Comparison of ENCODE assay signal across 12 cellular contexts in genomic region chr16:14636951-14637240, GRCh38. TPM values are rescaled to one million over a fixed set of nuclear protein-coding genes. Genes with fewer than 3 reads are reported as not detected.
A peak's percentile ranks its signal among the peaks of the same experiment; 100 is the strongest.
DNase-seq lines count a peak whose midpoint lies in the region; ATAC-seq, FAIRE-seq and TF ChIP-seq lines count a peak whose summit lies in the region.
"Not testable (repeated sequence)": the region's sequence is repeated elsewhere in the genome, so short reads cannot be mapped to it uniquely, and the experiment has no call there.
"Had no signal": no experiment of that assay in that cellular context is flagged by ENCODE, and none has a peak within 500 bp of the region (broad histone marks: within the 10 kb centered on the region; RNA-seq: fewer than 3 reads in every experiment).

No MANE protein-coding gene starts in this region.

- H3K4me1 ChIP-seq in A549, result peaks cover 46% of the 10 kb centered on the region; the same call in 2 of the 3 replicates
- peaks cover 38% of the 10 kb centered on the region for H3K4me1 ChIP-seq in HUES48 (ENCODE audit: control insufficient read depth, insufficient read depth, low read length)
- H3K4me1 ChIP-seq in foreskin keratinocyte, result peaks cover 28% of the 10 kb centered on the region
- H3K4me1 ChIP-seq in HepG2 (ENCODE audit: insufficient read depth, low read length), result peaks cover 45% of the 10 kb centered on the region
- H3K4me1 ChIP-seq in upper lobe of left lung, result peaks cover 37 to 78% (median 49%) of the 10 kb centered on the region in 4 donors

- ATAC-seq in A549; foreskin keratinocyte; HepG2; upper lobe of left lung (ENCODE audit: low FRiP score in 2 of 2): not testable (repeated sequence)

- CTCF ChIA-PET in A549 (lab: Yijun Ruan, JAX); HepG2 (lab: Yijun Ruan, JAX; ENCODE audit: low intra/inter-chr PET ratio, low total read pairs): not testable (repeated sequence)

- not testable (repeated sequence) for TF ChIP-seq RAD21 in A549 (conservative IDR thresholded peaks at IDR 0.05 in 1 of 2, IDR thresholded peaks at IDR 0.05 in 1 of 2); HepG2 (CRISPR knock-in tag; IDR thresholded peaks at IDR 0.05)

- not testable (repeated sequence) for BruUV-seq in HepG2 (replicated peaks; lab: Mats Ljungman, UMichigan)

- peak overlapping the region; percentile 44 for H3K9ac ChIP-seq in HUES48 (ENCODE audit: low read depth, low read length)
- H3K9ac ChIP-seq in HepG2 (ENCODE audit: insufficient read depth, low read depth, low read length), result not testable (repeated sequence)

- not testable (repeated sequence) for TF ChIP-seq EP300 in A549 (IDR thresholded peaks at IDR 0.05); HepG2 (IDR thresholded peaks at IDR 0.05; ENCODE audit: low read depth in 2 of 2, low read length in 2 of 2); HepG2 (CRISPR knock-in tag; IDR thresholded peaks at IDR 0.05; ENCODE audit: borderline replicate concordance); upper lobe of left lung (IDR thresholded peaks at IDR 0.05)

- peaks cover 28% of the 10 kb centered on the region for H3K36me3 Mint-ChIP-seq in brain
- H3K36me3 Mint-ChIP-seq in progenitor cell of endocrine pancreas (ENCODE audit: insufficient read depth), result not testable (repeated sequence)

- POLR2A ChIA-PET in A549 (lab: Yijun Ruan, JAX); HepG2 (lab: Yijun Ruan, JAX): not testable (repeated sequence)

- H3K9me3 Mint-ChIP-seq in brain; progenitor cell of endocrine pancreas (ENCODE audit: low read depth): not testable (repeated sequence)

- not testable (repeated sequence) for H2AFZ ChIP-seq in HepG2 (ENCODE audit: low read length)

- not testable (repeated sequence) for H3K27me3 ChIP-seq in HUES48 (ENCODE audit: control insufficient read depth, insufficient read depth, low read length); foreskin keratinocyte; HepG2 (ENCODE audit: control insufficient read depth in 1 of 2, insufficient read depth in 2 of 2, low read length in 2 of 2); upper lobe of left lung

- H3K4me1 Mint-ChIP-seq in brain (peaks cover 47% of the 10 kb centered on the region), progenitor cell of endocrine pancreas (ENCODE audit: low read depth) (peaks cover 50% of the 10 kb centered on the region)

- not testable (repeated sequence) for DNase-seq in A549 (ENCODE audit: low read depth in 1 of 2, low spot score in 1 of 2); foreskin keratinocyte; HepG2 (ENCODE audit: low spot score); progenitor cell of endocrine pancreas (ENCODE audit: low spot score, unreplicated experiment); upper lobe of left lung

- not testable (repeated sequence) for TF ChIP-seq CTCF in A549 (IDR thresholded peaks at IDR 0.05); VCaP (conservative IDR thresholded peaks at IDR 0.05); brain (conservative IDR thresholded peaks at IDR 0.05); foreskin keratinocyte (conservative IDR thresholded peaks at IDR 0.05); HepG2 (CRISPR knock-in tag; IDR thresholded peaks at IDR 0.05); progenitor cell of endocrine pancreas (IDR thresholded peaks at IDR 0.05; ENCODE audit: unreplicated experiment); upper lobe of left lung (IDR thresholded peaks at IDR 0.05)

- H4K20me1 ChIP-seq in HepG2 (ENCODE audit: insufficient read depth, low read length), result peaks cover 35% of the 10 kb centered on the region

- peak overlapping the region; percentile 55 for H3K4me2 ChIP-seq in A549
- H3K4me2 ChIP-seq in HepG2 (ENCODE audit: low read depth, low read length), result not testable (repeated sequence)

- H3K4me3 ChIP-seq in A549; HepG2 (replicated peaks in 1 of 3; ENCODE audit: insufficient read depth in 1 of 3, low read depth in 2 of 3, low read length in 3 of 3); upper lobe of left lung: not testable (repeated sequence)
- peak overlapping the region; percentile 50 for H3K4me3 ChIP-seq in HUES48 (ENCODE audit: low read depth, low read length)

- 0% methylated on average over 1 of the region's 1 CpG for WGBS in A549 (ENCODE audit: missing lambda C conversion rate)
- WGBS in HepG2 (ENCODE audit: low lambda C conversion rate), result 11% methylated on average over 1 of the region's 1 CpG
- 64 to 75% methylated on average over 1 of the region's 1 CpG for WGBS in upper lobe of left lung, 2 donors

- in situ Hi-C loops in HepG2 (cut with HindIII; ENCODE audit: extremely low pct_ligation_motif_present, low pct_unique_long_range_greater_than_20kb), result not testable (repeated sequence)

- H3K27ac ChIP-seq in A549 (peak overlapping the region; percentile 43 to 62; a peak in 2 of 6 replicates), HUES48 (ENCODE audit: low read depth, low read length) (peak overlapping the region; percentile 99), VCaP (peak overlapping the region; percentile 18; the same call in 1 of the 2 replicates), foreskin keratinocyte (peak overlapping the region; percentile 86), upper lobe of left lung (peak overlapping the region in 3 of 4 donors; percentile 67 to 98 (median 79))
- not testable (repeated sequence) for H3K27ac ChIP-seq in HepG2 (ENCODE audit: extremely low read length, insufficient read depth, low read length)

- peaks cover 84% of the 10 kb centered on the region for H3K79me2 ChIP-seq in HepG2 (ENCODE audit: insufficient read depth, low read length)

- intact Hi-C loops in HepG2 (cut with micrococcal nuclease; ENCODE audit: unreplicated experiment), result not testable (repeated sequence)

- H3K27me3 Mint-ChIP-seq in brain, result peaks cover 11% of the 10 kb centered on the region
- not testable (repeated sequence) for H3K27me3 Mint-ChIP-seq in progenitor cell of endocrine pancreas

- H3K27ac Mint-ChIP-seq in brain (peak overlapping the region in 3 of 5 experiments; percentile 15 to 65 (median 35)), progenitor cell of endocrine pancreas (peak overlapping the region; percentile 97)

- peaks cover 32% of the 10 kb centered on the region for H3K36me3 ChIP-seq in HUES48 (ENCODE audit: control insufficient read depth, insufficient read depth, low read length)
- H3K36me3 ChIP-seq in HepG2 (replicated peaks in 1 of 2; ENCODE audit: control insufficient read depth in 1 of 2, insufficient read depth in 2 of 2, low read length in 2 of 2), result peaks cover 6 to 42% of the 10 kb centered on the region in 2 experiments
- peaks cover 0 to 40% (median 7%) of the 10 kb centered on the region in 4 donors for H3K36me3 ChIP-seq in upper lobe of left lung

- TF ChIP-seq POLR2A in A549 (IDR thresholded peaks at IDR 0.05; ENCODE audit: low read length); HepG2 (IDR thresholded peaks at IDR 0.05; ENCODE audit: insufficient read depth in 1 of 2, low read depth in 2 of 2, low read length in 2 of 2); upper lobe of left lung (IDR thresholded peaks at IDR 0.05): not testable (repeated sequence)

- not testable (repeated sequence) for FAIRE-seq in A549 (lab: Jason Lieb, UNC); HepG2 (lab: Jason Lieb, UNC)

- not testable (repeated sequence) for H3K9me3 ChIP-seq in A549; HUES48 (ENCODE audit: control insufficient read depth, insufficient read depth, low read length); HepG2 (ENCODE audit: low read length); upper lobe of left lung

- H3K4me3 Mint-ChIP-seq in brain (peak overlapping the region in 3 of 5 experiments; percentile 65 to 98 (median 69)), progenitor cell of endocrine pancreas (ENCODE audit: low read depth) (peak overlapping the region; percentile 53)

RNA-seq across cellular contexts. Expression of gene BFAR, which starts 4.1 kb away (rescaled TPM):
- polyA plus RNA-seq in A549 (2011; rRNA removed) (93.3 and 93.7 TPM in 2 replicates), A549 (2017; fragmentation: RNase III; extraction: RNeasy Plus Mini Kit Qiagen cat#74134 plus additional on column Dnase treatment) (68.2 to 74.8 TPM (median 70.9 TPM) in 3 replicates), brain (ENCODE audit: insufficient read depth, low read depth, low replicate concordance) (41.5 TPM), foreskin keratinocyte (52.8 and 53.2 TPM in 2 replicates), HepG2 (2011; rRNA removed) (91.6 and 120 TPM in 2 replicates)
- 38.4 and 48.9 TPM in 2 replicates for polyA plus RNA-seq in A549 (2012; cell fraction: cytosol; rRNA removed)
- polyA plus RNA-seq in A549 (2012; cell fraction: nucleus; rRNA removed), result 27.8 and 36.7 TPM in 2 replicates
- polyA minus RNA-seq in A549 (2011; rRNA and poly(A)+ RNA removed), result 64.6 and 71.0 TPM in 2 replicates
- total RNA-seq in foreskin keratinocyte (73.5 and 79.4 TPM in 2 replicates), HepG2 (2016; rRNA removed; fragmentation: Illumina TruSeq; extraction: Trizol) (96.9 and 98.2 TPM in 2 replicates), progenitor cell of endocrine pancreas (75.0 and 76.1 TPM in 2 replicates), upper lobe of left lung (100 to 1,000 TPM in 3 of 6 donors, 10 to 100 TPM in 3; 66.3 to 157 (median 104) TPM)
- total RNA-seq in HepG2 (2016; cell fraction: cytosol; rRNA removed; fragmentation: Illumina TruSeq; extraction: Trizol; ENCODE audit: low read depth), result 35.9 and 40.9 TPM in 2 replicates
- total RNA-seq in HepG2 (2016; cell fraction: insoluble cytoplasmic fraction; rRNA removed; fragmentation: Illumina TruSeq; extraction: Trizol), result 88.6 and 96.1 TPM in 2 replicates
- total RNA-seq in HepG2 (2016; cell fraction: membrane; rRNA removed; fragmentation: Illumina TruSeq; extraction: Trizol), result 89.4 and 93.4 TPM in 2 replicates
- total RNA-seq in HepG2 (2016; cell fraction: nucleus; rRNA removed; fragmentation: Illumina TruSeq; extraction: Trizol), result 68.6 and 78.4 TPM in 2 replicates
- polyA plus RNA-seq in HepG2 (2011; cell fraction: cytosol; rRNA removed), result 104 and 117 TPM in 2 replicates
- 33.4 and 38.4 TPM in 2 replicates for polyA plus RNA-seq in HepG2 (2011; cell fraction: nucleus; rRNA removed)
- polyA plus RNA-seq in HepG2 (2012), result 101 and 126 TPM in 2 replicates
- polyA plus RNA-seq in HepG2 (2016; cell fraction: cytosol; fragmentation: Illumina TruSeq; extraction: Trizol; ENCODE audit: low read depth), result 37.6 and 38.7 TPM in 2 replicates
- polyA plus RNA-seq in HepG2 (2016; cell fraction: insoluble cytoplasmic fraction; fragmentation: Illumina TruSeq; extraction: Trizol; ENCODE audit: low read depth), result 100 and 109 TPM in 2 replicates
- polyA plus RNA-seq in HepG2 (2016; cell fraction: membrane; fragmentation: Illumina TruSeq; extraction: Trizol; ENCODE audit: low read depth), result 80.8 and 84.4 TPM in 2 replicates
- polyA plus RNA-seq in HepG2 (2016; cell fraction: nucleus; fragmentation: Illumina TruSeq; extraction: Trizol; ENCODE audit: insufficient read depth, low read depth), result 99.3 and 101 TPM in 2 replicates
- polyA minus RNA-seq in HepG2 (2011; rRNA and poly(A)+ RNA removed; ENCODE audit: low replicate concordance), result 84.9 and 154 TPM in 2 replicates
- 73.7 and 80.7 TPM in 2 replicates for polyA minus RNA-seq in HepG2 (2011; cell fraction: cytosol; rRNA and poly(A)+ RNA removed)
- 75.8 and 77.7 TPM in 2 replicates for polyA minus RNA-seq in HepG2 (2011; cell fraction: nucleus; rRNA and poly(A)+ RNA removed)

RNA-seq across cellular contexts. Expression of gene PARN, which starts 6.8 kb away (rescaled TPM):
- polyA plus RNA-seq in A549 (2011; rRNA removed), result 58.6 and 86.7 TPM in 2 replicates
- 27.5 TPM in 2 replicates for polyA plus RNA-seq in A549 (2012; cell fraction: cytosol; rRNA removed)
- 13.7 and 28.5 TPM in 2 replicates for polyA plus RNA-seq in A549 (2012; cell fraction: nucleus; rRNA removed)
- polyA plus RNA-seq in A549 (2017; fragmentation: RNase III; extraction: RNeasy Plus Mini Kit Qiagen cat#74134 plus additional on column Dnase treatment), result 40.0 to 41.6 TPM (median 40.8 TPM) in 3 replicates
- 30.8 and 33.0 TPM in 2 replicates for polyA minus RNA-seq in A549 (2011; rRNA and poly(A)+ RNA removed)
- 28.7 TPM for polyA plus RNA-seq in brain (ENCODE audit: insufficient read depth, low read depth, low replicate concordance)
- 32.0 and 32.2 TPM in 2 replicates for total RNA-seq in foreskin keratinocyte
- 16.0 and 18.1 TPM in 2 replicates for polyA plus RNA-seq in foreskin keratinocyte
- total RNA-seq in HepG2 (2016; rRNA removed; fragmentation: Illumina TruSeq; extraction: Trizol), result 47.6 and 54.8 TPM in 2 replicates
- total RNA-seq in HepG2 (2016; cell fraction: cytosol; rRNA removed; fragmentation: Illumina TruSeq; extraction: Trizol; ENCODE audit: low read depth), result 25.3 and 26.1 TPM in 2 replicates
- total RNA-seq in HepG2 (2016; cell fraction: insoluble cytoplasmic fraction; rRNA removed; fragmentation: Illumina TruSeq; extraction: Trizol), result 46.1 and 54.7 TPM in 2 replicates
- 22.1 and 23.9 TPM in 2 replicates for total RNA-seq in HepG2 (2016; cell fraction: membrane; rRNA removed; fragmentation: Illumina TruSeq; extraction: Trizol)
- 57.0 and 57.3 TPM in 2 replicates for total RNA-seq in HepG2 (2016; cell fraction: nucleus; rRNA removed; fragmentation: Illumina TruSeq; extraction: Trizol)
- 11.7 and 13.3 TPM in 2 replicates for polyA plus RNA-seq in HepG2 (2011; rRNA removed)
- polyA plus RNA-seq in HepG2 (2011; cell fraction: cytosol; rRNA removed), result 7.3 and 10.1 TPM in 2 replicates
- polyA plus RNA-seq in HepG2 (2011; cell fraction: nucleus; rRNA removed), result 21.8 and 27.8 TPM in 2 replicates
- 25.7 and 33.7 TPM in 2 replicates for polyA plus RNA-seq in HepG2 (2012)
- 4.9 and 5.1 TPM in 2 replicates for polyA plus RNA-seq in HepG2 (2016; cell fraction: cytosol; fragmentation: Illumina TruSeq; extraction: Trizol; ENCODE audit: low read depth)
- polyA plus RNA-seq in HepG2 (2016; cell fraction: insoluble cytoplasmic fraction; fragmentation: Illumina TruSeq; extraction: Trizol; ENCODE audit: low read depth), result 52.1 and 52.5 TPM in 2 replicates
- polyA plus RNA-seq in HepG2 (2016; cell fraction: membrane; fragmentation: Illumina TruSeq; extraction: Trizol; ENCODE audit: low read depth), result 10.4 and 12.2 TPM in 2 replicates
- polyA plus RNA-seq in HepG2 (2016; cell fraction: nucleus; fragmentation: Illumina TruSeq; extraction: Trizol; ENCODE audit: insufficient read depth, low read depth), result 43.6 and 48.8 TPM in 2 replicates
- 17.2 and 35.9 TPM in 2 replicates for polyA minus RNA-seq in HepG2 (2011; rRNA and poly(A)+ RNA removed; ENCODE audit: low replicate concordance)
- polyA minus RNA-seq in HepG2 (2011; cell fraction: cytosol; rRNA and poly(A)+ RNA removed), result 18.8 and 27.2 TPM in 2 replicates
- 66.4 and 70.1 TPM in 2 replicates for polyA minus RNA-seq in HepG2 (2011; cell fraction: nucleus; rRNA and poly(A)+ RNA removed)
- 31.4 and 32.3 TPM in 2 replicates for total RNA-seq in progenitor cell of endocrine pancreas
- 100 to 1,000 TPM in 1 of 6 donors, 10 to 100 TPM in 5; 25.6 to 133 (median 37.3) TPM for total RNA-seq in upper lobe of left lung

RNA-seq across cellular contexts. Expression of gene PLA2G10, which starts 57.2 kb away (rescaled TPM):
- polyA plus RNA-seq in A549 (2011; rRNA removed), result 0.37 and 0.52 TPM in 2 replicates
- polyA plus RNA-seq in A549 (2012; cell fraction: cytosol; rRNA removed), result 0.38 and 0.40 TPM in 2 replicates
- polyA plus RNA-seq in A549 (2012; cell fraction: nucleus; rRNA removed), result 0.79 and 1.4 TPM in 2 replicates
- 0.37 to 0.70 TPM (median 0.38 TPM) in 3 replicates for polyA plus RNA-seq in A549 (2017; fragmentation: RNase III; extraction: RNeasy Plus Mini Kit Qiagen cat#74134 plus additional on column Dnase treatment)
- polyA minus RNA-seq in A549 (2011; rRNA and poly(A)+ RNA removed), result not detected in 2 replicates
- not detected for polyA plus RNA-seq in brain (ENCODE audit: insufficient read depth, low read depth, low replicate concordance)
- 0.34 and 0.71 TPM in 2 replicates for total RNA-seq in foreskin keratinocyte
- 0.79 and 0.90 TPM in 2 replicates for polyA plus RNA-seq in foreskin keratinocyte
- total RNA-seq in HepG2 (2016; rRNA removed; fragmentation: Illumina TruSeq; extraction: Trizol), result not detected in 2 replicates
- not detected in 2 replicates for total RNA-seq in HepG2 (2016; cell fraction: cytosol; rRNA removed; fragmentation: Illumina TruSeq; extraction: Trizol; ENCODE audit: low read depth)
- total RNA-seq in HepG2 (2016; cell fraction: insoluble cytoplasmic fraction; rRNA removed; fragmentation: Illumina TruSeq; extraction: Trizol), result not detected in 2 replicates
- total RNA-seq in HepG2 (2016; cell fraction: membrane; rRNA removed; fragmentation: Illumina TruSeq; extraction: Trizol), result not detected in 2 replicates
- total RNA-seq in HepG2 (2016; cell fraction: nucleus; rRNA removed; fragmentation: Illumina TruSeq; extraction: Trizol), result not detected in 2 replicates
- polyA plus RNA-seq in HepG2 (2011; rRNA removed), result not detected in 2 replicates
- polyA plus RNA-seq in HepG2 (2011; cell fraction: cytosol; rRNA removed), result 0.05 TPM in 1 of 2 replicates, not detected in the other
- not detected in 2 replicates for polyA plus RNA-seq in HepG2 (2011; cell fraction: nucleus; rRNA removed)
- polyA plus RNA-seq in HepG2 (2012), result not detected in 2 replicates
- polyA plus RNA-seq in HepG2 (2016; cell fraction: cytosol; fragmentation: Illumina TruSeq; extraction: Trizol; ENCODE audit: low read depth), result not detected in 2 replicates
- polyA plus RNA-seq in HepG2 (2016; cell fraction: insoluble cytoplasmic fraction; fragmentation: Illumina TruSeq; extraction: Trizol; ENCODE audit: low read depth), result not detected in 2 replicates
- polyA plus RNA-seq in HepG2 (2016; cell fraction: membrane; fragmentation: Illumina TruSeq; extraction: Trizol; ENCODE audit: low read depth), result not detected in 2 replicates
- polyA plus RNA-seq in HepG2 (2016; cell fraction: nucleus; fragmentation: Illumina TruSeq; extraction: Trizol; ENCODE audit: insufficient read depth, low read depth), result not detected in 2 replicates
- not detected in 2 replicates for polyA minus RNA-seq in HepG2 (2011; rRNA and poly(A)+ RNA removed; ENCODE audit: low replicate concordance)
- not detected in 2 replicates for polyA minus RNA-seq in HepG2 (2011; cell fraction: cytosol; rRNA and poly(A)+ RNA removed)
- polyA minus RNA-seq in HepG2 (2011; cell fraction: nucleus; rRNA and poly(A)+ RNA removed), result not detected in 2 replicates
- total RNA-seq in progenitor cell of endocrine pancreas, result 1.4 and 2.2 TPM in 2 replicates
- 10 to 100 TPM in 4 of 6 donors, 1 to 10 TPM in 2; 4.2 to 22.5 (median 10.9) TPM for total RNA-seq in upper lobe of left lung
- total RNA-seq: A172; CD4-positive, CD25-positive, alpha-beta regulatory T cell; HT1080; Right ventricle myocardium inferior had no signal
- polyA plus RNA-seq: CD4-positive, CD25-positive, alpha-beta regulatory T cell had no signal
